ENCODE assay signal across 9 cellular contexts in genomic region chr9:36924071-36924470, GRCh38.
DNase-seq lines count a peak whose midpoint lies in the region; ATAC-seq and TF ChIP-seq lines count a peak whose summit lies in the region.
"Had no signal": no experiment of that assay in that cellular context is flagged by ENCODE, and none has a peak within 500 bp of the region (broad histone marks: within the 10 kb centered on the region; RNA-seq: fewer than 3 reads in every experiment).

No MANE protein-coding gene starts in this region.

- 79 to 81% (median 80%) methylated on average over 4 of the region's 4 CpGs for WGBS in ovary, 3 donors

- POLR2A ChIA-PET in PC-3 (lab: Charles Lee; ENCODE audit: unreplicated experiment), result no interaction called here

- peaks cover 0 to 92% (median 62%) of the 10 kb centered on the region in 11 experiments; a peak in 16 of 22 replicates for H4K20me1 ChIP-seq in BLaER1 treated with 17β-estradiol and CSF1 and Interleukin-3, amounts not matched to agents 10 nM and 100 nM
- no peaks in the 10 kb centered on the region for H4K20me1 ChIP-seq in PC-3 (ENCODE audit: low read length)

- no TSS peak for BruUV-seq in PC-3 (replicated peaks; lab: Mats Ljungman, UMichigan)

- intact Hi-C loops in PC-3 (cut with micrococcal nuclease), result no loop called here
- intact Hi-C loops in ovary (cut with DNase I), result no loop called here
- intact Hi-C loops in uterus (cut with DNase I; ENCODE audit: low total_unique reads), result no loop called here

- no peaks in the 10 kb centered on the region for H3K36me3 Mint-ChIP-seq in immature natural killer cell

- H3K4me1 ChIP-seq in BLaER1 treated with 17β-estradiol and CSF1 and Interleukin-3, amounts not matched to agents 10 nM and 100 nM, result peaks cover 12 to 73% (median 44%) of the 10 kb centered on the region in 10 experiments
- H3K4me1 ChIP-seq in PC-3 (ENCODE audit: insufficient read depth, low read length) (peaks cover 45% of the 10 kb centered on the region), foreskin keratinocyte (peaks cover 22% of the 10 kb centered on the region), ovary (ENCODE audit: insufficient read depth) (no peaks in the 10 kb centered on the region), uterus (no peaks in the 10 kb centered on the region)
- H3K4me1 ChIP-seq: tibial nerve had no signal

- ATAC-seq in GM19463 (IDR thresholded peaks at IDR 0.05; ENCODE audit: unreplicated experiment) (peak; percentile 67), PC-3 (peak; percentile 78), foreskin keratinocyte (peak; percentile 85)

- no peak for TF ChIP-seq EP300 in ovary (IDR thresholded peaks at IDR 0.05)

- peak overlapping the region in 10 of 11 experiments; percentile 12 to 71 (median 42); a peak in 15 of 22 replicates for H3K4me2 ChIP-seq in BLaER1 treated with 17β-estradiol and CSF1 and Interleukin-3, amounts not matched to agents 10 nM and 100 nM
- H3K4me2 ChIP-seq in PC-3 (ENCODE audit: low read length), result peak overlapping the region; percentile 27; the same call in 1 of the 2 replicates

- no peak overlapping the region for H2AFZ ChIP-seq in PC-3 (ENCODE audit: low read length)

- no peaks in the 10 kb centered on the region for H3K4me1 Mint-ChIP-seq in immature natural killer cell

- DNase-seq in PC-3 (peak; percentile 96), foreskin keratinocyte (peak; percentile 86 to 91), ovary (no peak), uterus (no peak), mucosa of gallbladder (ENCODE audit: low spot score) (no peak), immature natural killer cell (no peak)

- TF ChIP-seq POLR2A in ovary (IDR thresholded peaks at IDR 0.05) (no peak), uterus (IDR thresholded peaks at IDR 0.05) (no peak)

- H3K4me3 ChIP-seq in BLaER1 treated with 17β-estradiol and CSF1 and Interleukin-3, amounts not matched to agents 10 nM and 100 nM, result no peak overlapping the region
- no peak overlapping the region for H3K4me3 ChIP-seq in PC-3 (ENCODE audit: low read length)
- no peak overlapping the region for H3K4me3 ChIP-seq in ovary
- H3K4me3 ChIP-seq in uterus, result no peak overlapping the region
- H3K4me3 ChIP-seq: tibial nerve had no signal

- TF ChIP-seq CTCF in PC-3 (conservative IDR thresholded peaks at IDR 0.05; ENCODE audit: low read depth, low read length), result no peak
- TF ChIP-seq CTCF in foreskin keratinocyte (conservative IDR thresholded peaks at IDR 0.05), result no peak
- TF ChIP-seq CTCF in ovary (IDR thresholded peaks at IDR 0.05), result no peak
- TF ChIP-seq CTCF in uterus (IDR thresholded peaks at IDR 0.05), result no peak

- peaks cover 3 to 10% (median 4%) of the 10 kb centered on the region in 3 donors for H3K27me3 Mint-ChIP-seq in immature natural killer cell (ENCODE audit: low read depth in 3 of 3)

- CTCF ChIA-PET in PC-3 (lab: Charles Lee), result no interaction called here

- H3K9me2 ChIP-seq in PC-3 (replicated peaks; ENCODE audit: low read length), result no peaks in the 10 kb centered on the region

- H3K36me3 ChIP-seq in BLaER1 treated with 17β-estradiol and CSF1 and Interleukin-3, amounts not matched to agents 10 nM and 100 nM, result peaks cover 0 to 94% (median 51%) of the 10 kb centered on the region in 11 experiments; a peak in 16 of 22 replicates
- H3K36me3 ChIP-seq in PC-3 (ENCODE audit: low read depth, low read length), result no peaks in the 10 kb centered on the region
- H3K36me3 ChIP-seq in ovary, result no peaks in the 10 kb centered on the region
- H3K36me3 ChIP-seq in uterus, result no peaks in the 10 kb centered on the region
- H3K36me3 ChIP-seq: tibial nerve had no signal

- peaks cover 0 to 9% (median 4%) of the 10 kb centered on the region in 11 experiments; a peak in 12 of 22 replicates for H3K9me3 ChIP-seq in BLaER1 treated with 17β-estradiol and CSF1 and Interleukin-3, amounts not matched to agents 10 nM and 100 nM (replicated peaks in 1 of 11)
- H3K9me3 ChIP-seq in PC-3 (ENCODE audit: low read length) (no peaks in the 10 kb centered on the region), ovary (no peaks in the 10 kb centered on the region), uterus (no peaks in the 10 kb centered on the region)

- no peaks in the 10 kb centered on the region for H3K9me3 Mint-ChIP-seq in immature natural killer cell

- H3K27ac ChIP-seq in BLaER1 treated with 17β-estradiol and CSF1 and Interleukin-3, amounts not matched to agents 10 nM and 100 nM, result 0 out of 22 replicates have a peak overlapping the region, but pooled peaks of 1 of the 11 experiments have one; percentile 2
- H3K27ac ChIP-seq in PC-3 (ENCODE audit: low read length) (peak overlapping the region; percentile 90), foreskin keratinocyte (no peak overlapping the region), ovary (no peak overlapping the region), uterus (no peak overlapping the region)
- H3K27ac ChIP-seq: tibial nerve had no signal

- H3K27me3 ChIP-seq in BLaER1 treated with 17β-estradiol and CSF1 and Interleukin-3, amounts not matched to agents 10 nM and 100 nM, result no peaks in the 10 kb centered on the region
- H3K27me3 ChIP-seq in PC-3 (ENCODE audit: low read length) (no peaks in the 10 kb centered on the region), foreskin keratinocyte (peaks cover 2% of the 10 kb centered on the region), ovary (no peaks in the 10 kb centered on the region), uterus (no peaks in the 10 kb centered on the region)
- H3K27me3 ChIP-seq: tibial nerve had no signal

- H3F3A ChIP-seq in PC-3 (ENCODE audit: low read length, unreplicated experiment), result no peaks in the 10 kb centered on the region

- H3K27ac Mint-ChIP-seq in immature natural killer cell, result no peak overlapping the region

- no peak overlapping the region for H3K9ac ChIP-seq in BLaER1 treated with 17β-estradiol and CSF1 and Interleukin-3, amounts not matched to agents 10 nM and 100 nM
- H3K9ac ChIP-seq in PC-3 (ENCODE audit: low read length), result peak overlapping the region; percentile 40; the same call in 1 of the 2 replicates

- H3K4me3 Mint-ChIP-seq in immature natural killer cell, result no peak overlapping the region

- no peaks in the 10 kb centered on the region for H3K79me2 ChIP-seq in PC-3 (ENCODE audit: low read length)

Comparison
In these comparisons a context has a peak if more than half of its experiments do, and no peak if none do; other contexts are left out.
1. DNase-seq: peak in PC-3 (single experiment) and foreskin keratinocyte (2 of 2); none in ovary (0 of 5), uterus (0 of 2), mucosa of gallbladder (single experiment) and immature natural killer cell (0 of 3).
2. Peak in every context shown above with its lines, with median percentiles within 50 percentile points of each other: ATAC-seq.